In the genomic region with DNA sequence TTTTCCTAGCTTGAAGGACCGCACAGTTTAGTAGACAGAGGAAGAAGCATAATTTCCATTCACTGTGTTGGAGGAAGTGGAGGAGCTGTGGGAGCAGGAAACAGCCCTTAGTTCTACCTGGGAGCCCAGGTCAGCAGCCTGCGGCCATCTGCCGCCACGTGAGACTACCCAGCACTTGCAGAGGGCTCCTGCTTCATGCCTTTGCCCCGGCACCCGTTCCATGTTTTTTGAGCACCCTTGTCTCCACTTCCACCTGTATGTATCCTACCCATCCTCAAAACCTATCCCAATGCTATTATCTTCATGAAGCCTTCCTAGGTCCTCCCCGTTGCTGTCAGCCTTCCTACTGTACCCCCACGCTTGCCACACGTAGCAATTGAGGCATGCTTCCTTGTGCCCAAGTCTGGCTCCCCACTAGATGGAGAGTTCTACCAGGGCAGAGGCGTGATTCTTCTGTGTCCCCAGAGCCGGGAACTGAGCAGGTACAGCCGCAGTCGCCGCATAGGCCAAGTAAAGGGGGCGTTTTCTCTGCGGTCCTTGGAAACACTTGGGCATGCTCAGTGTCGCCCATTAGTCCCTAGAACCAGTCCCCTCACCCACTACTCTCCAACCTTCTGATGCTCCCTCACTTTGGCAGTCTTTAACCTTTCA, we compare ENCODE assay signal across 8 cellular contexts. TPM values are rescaled to one million over a fixed set of nuclear protein-coding genes. Genes with fewer than 3 reads are reported as not detected.
A peak's percentile ranks its signal among the peaks of the same experiment; 100 is the strongest.
DNase-seq lines count a peak whose midpoint lies in the region; ATAC-seq, FAIRE-seq and TF ChIP-seq lines count a peak whose summit lies in the region.

No MANE protein-coding gene starts in this region.

- H3K4me1 ChIP-seq in DOHH2 (ENCODE audit: control insufficient read depth, low read length) (peaks cover 28% of the 10 kb centered on the region), GM12878 (ENCODE audit: control insufficient read depth, insufficient read depth, low read length) (peaks cover 10% of the 10 kb centered on the region), testis (peaks cover 4% of the 10 kb centered on the region)

- POLR2A ChIA-PET in GM12878 (lab: Charles Lee), result no interaction called here

- TF ChIP-seq CTCF in DOHH2 (IDR thresholded peaks at IDR 0.05; ENCODE audit: low read depth, low read length, poor library complexity, severe bottlenecking), result no peak
- TF ChIP-seq CTCF in GM12878 (IDR thresholded peaks at IDR 0.05 in 2 of 3, conservative IDR thresholded peaks at IDR 0.05 in 1 of 3; ENCODE audit: control insufficient read depth in 2 of 3, extremely low read depth in 1 of 3, insufficient read depth in 1 of 3, low read depth in 3 of 3, low read length in 3 of 3), result no peak
- TF ChIP-seq CTCF in testis (IDR thresholded peaks at IDR 0.05), result no peak

- FAIRE-seq in GM12878 (lab: Jason Lieb, UNC), result peak; percentile 38

- SMC1A ChIA-PET in GM12878 (lab: Charles Lee; ENCODE audit: uncharacterized antibody, unreplicated experiment), result no interaction called here

- H3K27ac ChIP-seq in DOHH2 (ENCODE audit: low read depth, low read length), result peak overlapping the region; percentile 55
- H3K27ac ChIP-seq in GM12878 (ENCODE audit: control insufficient read depth, insufficient read depth), result peak overlapping the region; percentile 79
- peak overlapping the region; percentile 69 to 72 for H3K27ac ChIP-seq in testis

- ATAC-seq in GM21515 (IDR thresholded peaks at IDR 0.05; ENCODE audit: unreplicated experiment) (peak; percentile 8), GM12878 (peak; percentile 52)

- no peaks in the 10 kb centered on the region; the same call in 1 of the 2 replicates for H3F3A ChIP-seq in DOHH2 (ENCODE audit: control insufficient read depth, insufficient read depth)

- H3K36me3 ChIP-seq in DOHH2 (ENCODE audit: control insufficient read depth, low read length) (no peaks in the 10 kb centered on the region), GM12878 (ENCODE audit: control insufficient read depth in 2 of 2, insufficient read depth in 2 of 2, low read length in 1 of 2) (no peaks in the 10 kb centered on the region), testis (ENCODE audit: low read depth, missing control alignments) (no peaks in the 10 kb centered on the region)

- H4K20me1 ChIP-seq in DOHH2 (ENCODE audit: control insufficient read depth, insufficient read depth, low read depth, low read length) (no peaks in the 10 kb centered on the region), GM12878 (ENCODE audit: control insufficient read depth, insufficient read depth) (no peaks in the 10 kb centered on the region)

- RAD21 ChIA-PET in GM12878 (lab: Charles Lee; ENCODE audit: unreplicated experiment), result interaction anchor here (0.7 to 1.2 kb wide), 2 partner anchors 95 to 266 kb away, joined by 3 read pairs; no protein-coding TSS in a partner anchor

- H3K4me2 ChIP-seq in DOHH2 (ENCODE audit: low read length), result peak overlapping the region; percentile 99
- peak overlapping the region; percentile 78 for H3K4me2 ChIP-seq in GM12878 (ENCODE audit: control insufficient read depth, insufficient read depth)

- no peak for TF ChIP-seq RAD21 in GM12878 (IDR thresholded peaks at IDR 0.05; ENCODE audit: insufficient read depth, low read depth, low read length)

- H3K4me3 ChIP-seq in DOHH2 (ENCODE audit: low read length), result peak overlapping the region; percentile 80
- H3K4me3 ChIP-seq in Jurkat, Clone E6-1 (ENCODE audit: low read length), result peak overlapping the region; percentile 68
- H3K4me3 ChIP-seq in GM12878, result peak overlapping the region; percentile 65
- H3K4me3 ChIP-seq in testis, result peak overlapping the region; percentile 70 to 77

- no peaks in the 10 kb centered on the region for H3K9me2 ChIP-seq in DOHH2 (replicated peaks; ENCODE audit: control insufficient read depth, low read length)

- H3K27me3 ChIP-seq in DOHH2 (ENCODE audit: control insufficient read depth, low read length) (peaks cover 17% of the 10 kb centered on the region), GM12878 (replicated peaks in 1 of 2; ENCODE audit: control insufficient read depth in 2 of 2, insufficient read depth in 2 of 2, low read length in 1 of 2) (no peaks in the 10 kb centered on the region), testis (no peaks in the 10 kb centered on the region)

- 35% methylated on average over 17 of the region's 17 CpGs for WGBS in GM12878 (ENCODE audit: insufficient coverage, insufficient replicate concordance, low lambda C conversion rate, missing lambda C conversion rate)
- 23 to 27% methylated on average over 17 of the region's 17 CpGs for WGBS in testis, 2 donors

- CTCF ChIA-PET in GM12878 (lab: Yijun Ruan, JAX), result interaction anchor here (0.5 to 8.9 kb wide), 4 partner anchors 14 to 66 kb away, joined by 3 to 167 read pairs (median 4); no protein-coding TSS in a partner anchor

- in situ Hi-C loops in GM12878 (cut with MboI), result no loop called here

- H3K9me3 ChIP-seq in DOHH2 (ENCODE audit: control insufficient read depth, insufficient read depth, low read length), result no peaks in the 10 kb centered on the region
- no peaks in the 10 kb centered on the region for H3K9me3 ChIP-seq in GM12878 (replicated peaks; ENCODE audit: control insufficient read depth, insufficient read depth, low read length)
- H3K9me3 ChIP-seq in testis, result no peaks in the 10 kb centered on the region

- TSS peak; percentile 81 for BruUV-seq in GM12878 (replicated peaks; lab: Mats Ljungman, UMichigan)

- intact Hi-C loops in GM12878 (cut with micrococcal nuclease; ENCODE audit: unreplicated experiment) (no loop called here), testis (cut with DNase I; ENCODE audit: low total_unique reads) (no loop called here)

- TF ChIP-seq POLR2A in GM12878 (IDR thresholded peaks at IDR 0.05; ENCODE audit: low read depth, low read length) (no peak), testis (IDR thresholded peaks at IDR 0.05) (no peak)

- peak overlapping the region; percentile 67; the same call in 1 of the 2 replicates for H3K9ac ChIP-seq in GM12878 (ENCODE audit: control insufficient read depth, insufficient read depth, low read length)

- TF ChIP-seq EP300 in GM12878 (IDR thresholded peaks at IDR 0.05; ENCODE audit: borderline replicate concordance in 1 of 2, control insufficient read depth in 1 of 2, low read depth in 2 of 2, low read length in 2 of 2), result no peak

- DNase-seq in Jurkat, Clone E6-1 (ENCODE audit: low read depth, low spot score), result no peak
- no peak for DNase-seq in GM12878 (ENCODE audit: low read depth, low spot score)
- DNase-seq in kidney tubule cell (ENCODE audit: low spot score), result peak; percentile 20
- DNase-seq in testis, result no peak
- no peak for DNase-seq in glomerular visceral epithelial cell (ENCODE audit: extremely low spot score)
- DNase-seq in HCEC 1CT, result no peak

- peak overlapping the region; percentile 99 for H2AFZ ChIP-seq in GM12878 (ENCODE audit: control insufficient read depth, low read depth, low read length)

- H3K79me2 ChIP-seq in DOHH2 (ENCODE audit: control insufficient read depth, low read length), result no peaks in the 10 kb centered on the region
- H3K79me2 ChIP-seq in GM12878 (ENCODE audit: control insufficient read depth, insufficient read depth, low read length), result no peaks in the 10 kb centered on the region

RNA-seq across cellular contexts. Expression of gene SLC6A9, which starts 1.9 kb away (rescaled TPM):
- 2.2 TPM for polyA plus RNA-seq in Jurkat, Clone E6-1 (2012; ENCODE audit: insufficient read depth, insufficient read length)
- total RNA-seq in GM12878 (2013; cell fraction: nucleolus; rRNA removed), result 0.52 and 1.2 TPM in 2 replicates
- total RNA-seq in GM12878 (2014; rRNA removed) (0.38 and 0.40 TPM in 2 replicates), GM12878 (2014; rRNA removed; fragmentation: Illumina TruSeq; extraction: Trizol) (0.36 and 0.88 TPM in 2 replicates), GM12878 (2021) (1.4 and 2.0 TPM in 2 replicates), testis (1 to 10 TPM; 1.2 to 1.7 TPM)
- 0.77 TPM for polyA plus RNA-seq in GM12878 (2011; ENCODE audit: low read depth)
- polyA plus RNA-seq in GM12878 (2011; rRNA removed) (0.10 and 0.58 TPM in 2 replicates), GM12878 (2014; fragmentation: Illumina TruSeq; extraction: Trizol) (0.46 and 0.68 TPM in 2 replicates), GM12878 (2014; fragmentation: Nextera tagmentation; extraction: Ambion mirVana) (under 1 TPM; 0.02 to 0.03 TPM), GM12878 (2014; rRNA removed) (1.6 TPM in 2 replicates), GM12878 (2016; fragmentation: Nextera tagmentation; extraction: Ambion mirVana) (1 to 10 TPM in 1 of 2 experiments, under 1 TPM in 1; 0.74 to 1.3 TPM), testis (ENCODE audit: insufficient read depth, low read depth, low replicate concordance) (2.3 TPM)
- 0.50 and 0.64 TPM in 2 replicates for polyA plus RNA-seq in GM12878 (2011; cell fraction: cytosol; rRNA removed)
- polyA plus RNA-seq in GM12878 (2011; cell fraction: nucleus; rRNA removed), result 1.9 and 2.2 TPM in 2 replicates
- 0.93 and 1.6 TPM in 2 replicates for polyA plus RNA-seq in GM12878 (2012)
- 0.44 and 1.0 TPM in 2 replicates for polyA minus RNA-seq in GM12878 (2011; rRNA and poly(A)+ RNA removed)
- 0.67 and 0.73 TPM in 2 replicates for polyA minus RNA-seq in GM12878 (2011; cell fraction: cytosol; rRNA and poly(A)+ RNA removed)
- 0.36 and 1.1 TPM in 2 replicates for polyA minus RNA-seq in GM12878 (2011; cell fraction: nucleus; rRNA and poly(A)+ RNA removed)

RNA-seq across cellular contexts. Expression of gene CCDC24, which starts 38.0 kb away (rescaled TPM):
- polyA plus RNA-seq in Jurkat, Clone E6-1 (2012; ENCODE audit: insufficient read depth, insufficient read length), result 4.7 TPM
- total RNA-seq in GM12878 (2013; cell fraction: nucleolus; rRNA removed), result 2.7 and 3.3 TPM in 2 replicates
- total RNA-seq in GM12878 (2014; rRNA removed) (1.6 and 2.2 TPM in 2 replicates), GM12878 (2014; rRNA removed; fragmentation: Illumina TruSeq; extraction: Trizol) (0.67 and 0.78 TPM in 2 replicates), GM12878 (2021) (2.2 and 3.1 TPM in 2 replicates), testis (10 to 100 TPM; 28.8 to 31.3 TPM)
- polyA plus RNA-seq in GM12878 (2011; ENCODE audit: low read depth), result 0.34 TPM
- polyA plus RNA-seq in GM12878 (2011; rRNA removed) (0.49 and 1.0 TPM in 2 replicates), GM12878 (2014; fragmentation: Illumina TruSeq; extraction: Trizol) (0.59 and 1.0 TPM in 2 replicates), GM12878 (2014; fragmentation: Nextera tagmentation; extraction: Ambion mirVana) (under 1 TPM in 1 of 2 experiments, not detected in 1; 0.18 TPM), GM12878 (2014; rRNA removed) (2.1 and 4.2 TPM in 2 replicates), GM12878 (2016; fragmentation: Nextera tagmentation; extraction: Ambion mirVana) (1 to 10 TPM; 1.6 to 1.7 TPM), testis (ENCODE audit: insufficient read depth, low read depth, low replicate concordance) (64.9 TPM)
- polyA plus RNA-seq in GM12878 (2011; cell fraction: cytosol; rRNA removed), result 1.8 TPM in 2 replicates
- polyA plus RNA-seq in GM12878 (2011; cell fraction: nucleus; rRNA removed), result 5.3 and 6.6 TPM in 2 replicates
- polyA plus RNA-seq in GM12878 (2012), result 1.4 and 1.5 TPM in 2 replicates
- 0.22 and 0.67 TPM in 2 replicates for polyA minus RNA-seq in GM12878 (2011; rRNA and poly(A)+ RNA removed)
- polyA minus RNA-seq in GM12878 (2011; cell fraction: cytosol; rRNA and poly(A)+ RNA removed), result 0.94 TPM in 1 of 2 replicates, not detected in the other
- 1.2 TPM in 2 replicates for polyA minus RNA-seq in GM12878 (2011; cell fraction: nucleus; rRNA and poly(A)+ RNA removed)

RNA-seq across cellular contexts. Expression of gene B4GALT2, which starts 50.4 kb away (rescaled TPM):
- polyA plus RNA-seq in Jurkat, Clone E6-1 (2012; ENCODE audit: insufficient read depth, insufficient read length), result 25.9 TPM
- total RNA-seq in GM12878 (2013; cell fraction: nucleolus; rRNA removed), result 15.2 and 15.5 TPM in 2 replicates
- total RNA-seq in GM12878 (2014; rRNA removed) (61.0 and 63.8 TPM in 2 replicates), GM12878 (2014; rRNA removed; fragmentation: Illumina TruSeq; extraction: Trizol) (27.2 and 28.7 TPM in 2 replicates), GM12878 (2021) (45.4 and 47.3 TPM in 2 replicates), testis (10 to 100 TPM; 40.9 to 65.9 TPM)
- 7.1 TPM for polyA plus RNA-seq in GM12878 (2011; ENCODE audit: low read depth)
- polyA plus RNA-seq in GM12878 (2011; rRNA removed) (9.8 and 18.0 TPM in 2 replicates), GM12878 (2014; fragmentation: Illumina TruSeq; extraction: Trizol) (18.6 and 30.0 TPM in 2 replicates), GM12878 (2014; fragmentation: Nextera tagmentation; extraction: Ambion mirVana) (1 to 10 TPM in 1 of 2 experiments, under 1 TPM in 1; 0.98 to 2.8 TPM), GM12878 (2014; rRNA removed) (53.5 and 67.0 TPM in 2 replicates), GM12878 (2016; fragmentation: Nextera tagmentation; extraction: Ambion mirVana) (1 to 10 TPM; 7.2 to 9.6 TPM), testis (ENCODE audit: insufficient read depth, low read depth, low replicate concordance) (47.7 TPM)
- polyA plus RNA-seq in GM12878 (2011; cell fraction: cytosol; rRNA removed), result 27.5 and 46.7 TPM in 2 replicates
- 22.6 and 26.7 TPM in 2 replicates for polyA plus RNA-seq in GM12878 (2011; cell fraction: nucleus; rRNA removed)
- polyA plus RNA-seq in GM12878 (2012), result 19.7 and 20.5 TPM in 2 replicates
- polyA minus RNA-seq in GM12878 (2011; rRNA and poly(A)+ RNA removed), result 13.2 and 22.9 TPM in 2 replicates
- 12.6 and 14.2 TPM in 2 replicates for polyA minus RNA-seq in GM12878 (2011; cell fraction: cytosol; rRNA and poly(A)+ RNA removed)
- polyA minus RNA-seq in GM12878 (2011; cell fraction: nucleus; rRNA and poly(A)+ RNA removed), result 9.3 and 15.2 TPM in 2 replicates

RNA-seq across cellular contexts. Expression of gene ATP6V0B, which starts 54.6 kb away (rescaled TPM):
- polyA plus RNA-seq in Jurkat, Clone E6-1 (2012; ENCODE audit: insufficient read depth, insufficient read length), result 168 TPM
- 39.3 and 44.3 TPM in 2 replicates for total RNA-seq in GM12878 (2013; cell fraction: nucleolus; rRNA removed)
- total RNA-seq in GM12878 (2014; rRNA removed), result 176 and 177 TPM in 2 replicates
- total RNA-seq in GM12878 (2014; rRNA removed; fragmentation: Illumina TruSeq; extraction: Trizol), result 70.0 and 75.8 TPM in 2 replicates
- 115 and 120 TPM in 2 replicates for total RNA-seq in GM12878 (2021)
- 59.4 TPM for polyA plus RNA-seq in GM12878 (2011; ENCODE audit: low read depth)
- 72.2 and 132 TPM in 2 replicates for polyA plus RNA-seq in GM12878 (2011; rRNA removed)
- 218 and 285 TPM in 2 replicates for polyA plus RNA-seq in GM12878 (2011; cell fraction: cytosol; rRNA removed)
- polyA plus RNA-seq in GM12878 (2011; cell fraction: nucleus; rRNA removed), result 267 and 300 TPM in 2 replicates
- 76.2 and 83.3 TPM in 2 replicates for polyA plus RNA-seq in GM12878 (2012)
- 30.1 and 70.5 TPM in 2 replicates for polyA plus RNA-seq in GM12878 (2014; fragmentation: Illumina TruSeq; extraction: Trizol)
- 100 to 1,000 TPM in 1 of 2 experiments, 10 to 100 TPM in 1; 65.3 to 157 TPM for polyA plus RNA-seq in GM12878 (2014; fragmentation: Nextera tagmentation; extraction: Ambion mirVana)
- 156 and 159 TPM in 2 replicates for polyA plus RNA-seq in GM12878 (2014; rRNA removed)
- polyA plus RNA-seq in GM12878 (2016; fragmentation: Nextera tagmentation; extraction: Ambion mirVana), result 100 to 1,000 TPM; 247 to 250 TPM
- 82.2 and 119 TPM in 2 replicates for polyA minus RNA-seq in GM12878 (2011; rRNA and poly(A)+ RNA removed)
- polyA minus RNA-seq in GM12878 (2011; cell fraction: cytosol; rRNA and poly(A)+ RNA removed), result 35.1 and 43.2 TPM in 2 replicates
- polyA minus RNA-seq in GM12878 (2011; cell fraction: nucleus; rRNA and poly(A)+ RNA removed), result 65.8 and 94.1 TPM in 2 replicates
- 100 to 1,000 TPM; 173 to 222 TPM for total RNA-seq in testis
- 102 TPM for polyA plus RNA-seq in testis (ENCODE audit: insufficient read depth, low read depth, low replicate concordance)

RNA-seq across cellular contexts. Expression of gene DPH2, which starts 59.6 kb away (rescaled TPM):
- polyA plus RNA-seq in Jurkat, Clone E6-1 (2012; ENCODE audit: insufficient read depth, insufficient read length), result 55.8 TPM
- total RNA-seq in GM12878 (2013; cell fraction: nucleolus; rRNA removed), result 40.0 and 46.8 TPM in 2 replicates
- total RNA-seq in GM12878 (2014; rRNA removed) (67.2 and 75.1 TPM in 2 replicates), GM12878 (2014; rRNA removed; fragmentation: Illumina TruSeq; extraction: Trizol) (32.2 and 37.9 TPM in 2 replicates), GM12878 (2021) (58.0 and 60.1 TPM in 2 replicates), testis (10 to 100 TPM; 39.4 to 44.7 TPM)
- polyA plus RNA-seq in GM12878 (2011; ENCODE audit: low read depth), result 16.1 TPM
- polyA plus RNA-seq in GM12878 (2011; rRNA removed) (30.7 and 44.0 TPM in 2 replicates), GM12878 (2014; fragmentation: Illumina TruSeq; extraction: Trizol) (22.4 and 43.2 TPM in 2 replicates), GM12878 (2014; fragmentation: Nextera tagmentation; extraction: Ambion mirVana) (10 to 100 TPM; 13.1 to 14.3 TPM), GM12878 (2014; rRNA removed) (74.5 and 76.2 TPM in 2 replicates), GM12878 (2016; fragmentation: Nextera tagmentation; extraction: Ambion mirVana) (10 to 100 TPM; 76.6 to 82.9 TPM), testis (ENCODE audit: insufficient read depth, low read depth, low replicate concordance) (27.6 TPM)
- polyA plus RNA-seq in GM12878 (2011; cell fraction: cytosol; rRNA removed), result 72.9 and 90.9 TPM in 2 replicates
- 240 and 297 TPM in 2 replicates for polyA plus RNA-seq in GM12878 (2011; cell fraction: nucleus; rRNA removed)
- 28.3 and 30.7 TPM in 2 replicates for polyA plus RNA-seq in GM12878 (2012)
- 41.1 and 68.5 TPM in 2 replicates for polyA minus RNA-seq in GM12878 (2011; rRNA and poly(A)+ RNA removed)
- 18.2 and 18.3 TPM in 2 replicates for polyA minus RNA-seq in GM12878 (2011; cell fraction: cytosol; rRNA and poly(A)+ RNA removed)
- polyA minus RNA-seq in GM12878 (2011; cell fraction: nucleus; rRNA and poly(A)+ RNA removed), result 79.7 and 117 TPM in 2 replicates

Comparison
In these comparisons a context has a peak if more than half of its experiments do, and no peak if none do; other contexts are left out.
1. RNA of gene CCDC24, which starts 38.0 kb away (total RNA-seq): 28.8 to 31.3 TPM in testis; 0.67 to 3.3 TPM in GM12878; every median in the first group is over 4 times any median in the second.
2. Peak in every context shown above with its lines, with median percentiles within 50 percentile points of each other: H3K27ac ChIP-seq and H3K4me3 ChIP-seq.